9 cellular contexts compared by ENCODE assay signal in genomic region chr6:2848851-2849250, GRCh38. TPM values are rescaled to one million over a fixed set of nuclear protein-coding genes. Genes with fewer than 3 reads are reported as not detected.
A peak's percentile ranks its signal among the peaks of the same experiment; 100 is the strongest.
DNase-seq lines count a peak whose midpoint lies in the region; ATAC-seq, FAIRE-seq and TF ChIP-seq lines count a peak whose summit lies in the region.
"Had no signal": no experiment of that assay in that cellular context is flagged by ENCODE, and none has a peak within 500 bp of the region (broad histone marks: within the 10 kb centered on the region; RNA-seq: fewer than 3 reads in every experiment).

No MANE protein-coding gene starts in this region.

- 90% methylated on average over 2 of the region's 10 CpGs; no CpG with 5 or more reads in 1 of the 2 experiments for WGBS in IMR-90 (ENCODE audit: extremely low coverage in 2 of 2, insufficient read length in 1 of 2), 2 experiments
- WGBS in H1 (ENCODE audit: extremely low coverage in 1 of 2, insufficient coverage in 1 of 2, insufficient read length in 1 of 2, insufficient replicate concordance in 2 of 2, low coverage in 1 of 2, low lambda C conversion rate in 2 of 2, missing lambda C conversion rate in 1 of 2), 2 experiments, result 58% methylated on average over 10 of the region's 10 CpGs; no CpG with 5 or more reads in 1 of the 2 experiments

- TF ChIP-seq EP300 in H1 (IDR thresholded peaks at IDR 0.05; ENCODE audit: borderline replicate concordance in 1 of 2, low read depth in 2 of 2, low read length in 2 of 2), result no peak

- TF ChIP-seq CTCF in IMR-90 (conservative IDR thresholded peaks at IDR 0.05; ENCODE audit: low read depth, low read length) (no peak), H1 (IDR thresholded peaks at IDR 0.05; ENCODE audit: control extremely low read depth in 1 of 3, insufficient read depth in 1 of 3, low read depth in 1 of 3, low read length in 3 of 3) (no peak), Calu3 (IDR thresholded peaks at IDR 0.05; ENCODE audit: unreplicated experiment) (no peak)

- H2BK15ac ChIP-seq in IMR-90 (ENCODE audit: low read depth, low read length), result peak overlapping the region; percentile 82; the same call in 2 of the 3 replicates
- no peak overlapping the region for H2BK15ac ChIP-seq in H1 (ENCODE audit: low read length)

- no peaks in the 10 kb centered on the region for H3K79me2 ChIP-seq in H1 (ENCODE audit: control insufficient read depth in 1 of 2, insufficient read depth in 2 of 2, low read length in 2 of 2)

- no peak overlapping the region for H4K8ac ChIP-seq in IMR-90 (ENCODE audit: low read depth in 2 of 2, low read length in 2 of 2)
- 0 out of 2 replicates have a peak overlapping the region, but pooled peaks have one; percentile 65 for H4K8ac ChIP-seq in H1 (ENCODE audit: extremely low read depth, insufficient read depth, low read length)

- peaks cover 12% of the 10 kb centered on the region for H3K36me3 Mint-ChIP-seq in stimulated activated memory B cell treated with anti-CD40 and anti-IgM and Interleukin-4, amounts not matched to agents 10 μg/mL and 1 μg/mL and 100 μg/mL, for 72 hours
- H3K36me3 Mint-ChIP-seq in Calu3 (ENCODE audit: insufficient read depth, unreplicated experiment), result peaks cover 20% of the 10 kb centered on the region

- POLR2A ChIA-PET in IMR-90 (lab: Charles Lee; ENCODE audit: unreplicated experiment), result no interaction called here
- POLR2A ChIA-PET in H1 (lab: Charles Lee; ENCODE audit: partially characterized antibody), result interaction anchor here (0.7 to 1.2 kb wide), 5 partner anchors 14 to 54 kb away, joined by 3 to 6 read pairs (median 3); partner anchors contain the start of gene SERPINB9

- H3K4me2 ChIP-seq in IMR-90 (ENCODE audit: low read depth, low read length), result no peak overlapping the region
- no peak overlapping the region; a peak in 1 of 4 replicates for H3K4me2 ChIP-seq in H1 (ENCODE audit: insufficient read depth in 1 of 2, low read depth in 2 of 2, low read length in 2 of 2)

- dilution Hi-C loops in IMR-90 (cut with HindIII; ENCODE audit: low sequenced_read_pairs, unreplicated experiment), result no loop called here

- H3K27me3 ChIP-seq in IMR-90 (ENCODE audit: control insufficient read depth, insufficient read depth, low read length) (no peaks in the 10 kb centered on the region), H1 (replicated peaks in 1 of 4; ENCODE audit: control insufficient read depth in 3 of 4, extremely low read depth in 1 of 4, insufficient read depth in 3 of 4, low read length in 3 of 4) (no peaks in the 10 kb centered on the region)

- 0 out of 2 replicates have a peak overlapping the region, but pooled peaks have one; percentile 52 for H3K14ac ChIP-seq in IMR-90 (replicated peaks; ENCODE audit: low read depth, low read length)
- no peak overlapping the region for H3K14ac ChIP-seq in H1 (ENCODE audit: insufficient read length)

- peak overlapping the region; percentile 54; the same call in 1 of the 2 replicates for H4K91ac ChIP-seq in IMR-90 (ENCODE audit: insufficient read depth, low read depth, low read length)
- H4K91ac ChIP-seq in H1 (replicated peaks; ENCODE audit: insufficient read length, low read length), result peak overlapping the region; percentile 13

- peak overlapping the region; percentile 94 for H2AK5ac ChIP-seq in IMR-90 (ENCODE audit: low read depth, low read length)
- H2AK5ac ChIP-seq in H1 (ENCODE audit: low read depth, low read length), result peak overlapping the region; percentile 18; the same call in 1 of the 2 replicates

- peak overlapping the region; percentile 71 for H3K27ac Mint-ChIP-seq in stimulated activated memory B cell treated with anti-CD40 and anti-IgM and Interleukin-4, amounts not matched to agents 10 μg/mL and 1 μg/mL and 100 μg/mL, for 72 hours
- no peak overlapping the region for H3K27ac Mint-ChIP-seq in Calu3 (ENCODE audit: unreplicated experiment)

- H3K9me3 Mint-ChIP-seq in stimulated activated memory B cell treated with anti-CD40 and anti-IgM and Interleukin-4, amounts not matched to agents 10 μg/mL and 1 μg/mL and 100 μg/mL, for 72 hours, result peaks cover 10% of the 10 kb centered on the region
- no peaks in the 10 kb centered on the region for H3K9me3 Mint-ChIP-seq in Calu3 (ENCODE audit: low read depth, unreplicated experiment)

- H3K4me3 ChIP-seq in IMR-90 (ENCODE audit: insufficient read depth, low read depth, low read length) (no peak overlapping the region), H1 (ENCODE audit: extremely low read depth in 1 of 4, insufficient read depth in 2 of 4, low read depth in 3 of 4, low read length in 4 of 4) (no peak overlapping the region)

- intact Hi-C loops in IMR-90 (cut with micrococcal nuclease) (no loop called here), Calu3 (cut with micrococcal nuclease; ENCODE audit: unreplicated experiment) (loop anchor here (10.0 kb wide), 1 partner anchor 216 kb away; the partner anchor contains the start of gene RIPK1)

- ATAC-seq in IMR-90 (ENCODE audit: low read depth) (no peak), HG02885 (IDR thresholded peaks at IDR 0.05; ENCODE audit: poor library complexity, unreplicated experiment) (no peak)
- peak; percentile 63 for ATAC-seq in stimulated activated memory B cell treated with anti-CD40 and anti-IgM and Interleukin-4, amounts not matched to agents 10 μg/mL and 1 μg/mL and 100 μg/mL, for 72 hours

- H3K79me1 ChIP-seq in IMR-90 (ENCODE audit: low read depth in 1 of 2, low read length in 2 of 2), result peaks cover 0 to 20% of the 10 kb centered on the region in 2 experiments; a peak in 2 of 4 replicates
- no peaks in the 10 kb centered on the region for H3K79me1 ChIP-seq in H1 (ENCODE audit: low read depth, low read length)

- peak overlapping the region; percentile 61 for H2BK20ac ChIP-seq in IMR-90 (ENCODE audit: low read depth, low read length)
- H2BK20ac ChIP-seq in H1 (ENCODE audit: low read length), result no peak overlapping the region; the same call in 1 of the 2 replicates

- H2BK120ac ChIP-seq in IMR-90 (ENCODE audit: low read depth, low read length) (peak overlapping the region; percentile 58), H1 (replicated peaks; ENCODE audit: low read depth, low read length) (peak overlapping the region; percentile 1)

- H4K20me1 ChIP-seq in IMR-90 (ENCODE audit: insufficient read depth, low read length) (no peaks in the 10 kb centered on the region), H1 (replicated peaks in 1 of 2; ENCODE audit: control insufficient read depth in 1 of 2, insufficient read depth in 2 of 2, low read length in 2 of 2) (no peaks in the 10 kb centered on the region)

- H3K9me3 ChIP-seq in IMR-90 (ENCODE audit: control insufficient read depth, insufficient read depth, low read length) (no peaks in the 10 kb centered on the region), H1 (ENCODE audit: insufficient read depth in 2 of 2, low read depth in 1 of 2, low read length in 1 of 2) (no peaks in the 10 kb centered on the region)

- H3K4me3 Mint-ChIP-seq in stimulated activated memory B cell treated with anti-CD40 and anti-IgM and Interleukin-4, amounts not matched to agents 10 μg/mL and 1 μg/mL and 100 μg/mL, for 72 hours, result peak overlapping the region; percentile 51
- H3K4me3 Mint-ChIP-seq in Calu3 (ENCODE audit: low read depth, unreplicated experiment), result no peak overlapping the region

- H2AFZ ChIP-seq in IMR-90 (replicated peaks; ENCODE audit: low read length, poor library complexity), result no peak overlapping the region
- peak overlapping the region; percentile 30; the same call in 1 of the 2 replicates for H2AFZ ChIP-seq in H1 (ENCODE audit: low read length)

- peaks cover 50% of the 10 kb centered on the region for H3K4me1 Mint-ChIP-seq in stimulated activated memory B cell treated with anti-CD40 and anti-IgM and Interleukin-4, amounts not matched to agents 10 μg/mL and 1 μg/mL and 100 μg/mL, for 72 hours
- H3K4me1 Mint-ChIP-seq in Calu3 (ENCODE audit: low read depth, unreplicated experiment), result peaks cover 30% of the 10 kb centered on the region

- no peak for TF ChIP-seq POLR2A in IMR-90 (IDR thresholded peaks at IDR 0.05; ENCODE audit: low read depth, low read length)
- peak in 1 of 2 experiments; percentile 62; a peak in 1 of 3 replicates for TF ChIP-seq POLR2A in H1 (IDR thresholded peaks at IDR 0.05; ENCODE audit: control extremely low read depth in 1 of 2, low read depth in 2 of 2, low read length in 2 of 2)

- DNase-seq in IMR-90, result no peak
- peak; percentile 64 to 71 for DNase-seq in activated CD4-positive, alpha-beta T cell treated with anti-CD3 and anti-CD28 coated beads for 4 hours
- DNase-seq in H1 (ENCODE audit: low read depth in 1 of 2, low spot score in 2 of 2), result no peak
- DNase-seq in A172 (ENCODE audit: low spot score), result no peak
- no peak for DNase-seq in medulla oblongata (ENCODE audit: extremely low spot score)
- DNase-seq in Calu3, result no peak

- H2BK12ac ChIP-seq in H1 (ENCODE audit: low read depth, low read length), result peak overlapping the region; percentile 69

- H3K18ac ChIP-seq in IMR-90 (ENCODE audit: low read depth, low read length), result peak overlapping the region; percentile 44; the same call in 1 of the 2 replicates
- peak overlapping the region; percentile 26; the same call in 1 of the 2 replicates for H3K18ac ChIP-seq in H1 (ENCODE audit: extremely low read depth, low read length)

- FAIRE-seq in H1 (lab: Jason Lieb, UNC), result no peak
- FAIRE-seq: astrocyte had no signal

- H3K36me3 ChIP-seq in IMR-90 (ENCODE audit: control insufficient read depth, insufficient read depth, low read length) (no peaks in the 10 kb centered on the region), H1 (ENCODE audit: control insufficient read depth in 2 of 4, insufficient read depth in 4 of 4, low read length in 3 of 4) (no peaks in the 10 kb centered on the region)

- TF ChIP-seq RAD21 in IMR-90 (IDR thresholded peaks at IDR 0.05; ENCODE audit: low read length) (no peak), H1 (IDR thresholded peaks at IDR 0.05 in 1 of 2, conservative IDR thresholded peaks at IDR 0.05 in 1 of 2; ENCODE audit: low read depth in 2 of 2, low read length in 2 of 2) (no peak)

- H3K4ac ChIP-seq in IMR-90 (ENCODE audit: low read depth, low read length), result peak overlapping the region; percentile 76
- no peak overlapping the region for H3K4ac ChIP-seq in H1 (replicated peaks; ENCODE audit: insufficient read length, low read depth, low read length)

- no TSS peak for BruUV-seq in IMR-90 (replicated peaks; lab: Mats Ljungman, UMichigan)
- no TSS peak for BruUV-seq in Calu3 (replicated peaks; lab: Mats Ljungman, UMichigan)

- H3K23me2 ChIP-seq in H1 (ENCODE audit: low read depth, low read length), result peaks cover 3% of the 10 kb centered on the region; the same call in 1 of the 2 replicates

- H2BK5ac ChIP-seq in IMR-90 (ENCODE audit: low read depth, low read length, poor library complexity, severe bottlenecking), result no peak overlapping the region
- H2BK5ac ChIP-seq in H1 (ENCODE audit: low read depth, low read length), result peak overlapping the region; percentile 36

- H3K27ac ChIP-seq in IMR-90 (ENCODE audit: insufficient read depth, low read length) (no peak overlapping the region), H1 (ENCODE audit: low read depth, low read length) (no peak overlapping the region)

- in situ Hi-C loops in IMR-90 (cut with MboI; ENCODE audit: low sequenced_read_pairs), result loop anchor here (10.0 kb wide), 1 partner anchor 206 kb away; no protein-coding TSS in a partner anchor

- peaks cover 23% of the 10 kb centered on the region for H3K9me1 ChIP-seq in IMR-90 (ENCODE audit: insufficient read depth, low read length)

- no peak overlapping the region for H2AK9ac ChIP-seq in IMR-90 (replicated peaks; ENCODE audit: low read depth, low read length, poor library complexity)

- H3K4me1 ChIP-seq in IMR-90 (ENCODE audit: control insufficient read depth, insufficient read depth, low read length), result peaks cover 20% of the 10 kb centered on the region
- peaks cover 4 to 25% (median 9%) of the 10 kb centered on the region in 4 experiments for H3K4me1 ChIP-seq in H1 (replicated peaks in 1 of 4; ENCODE audit: control insufficient read depth in 3 of 4, insufficient read depth in 4 of 4, low read length in 3 of 4)

- H3K23ac ChIP-seq in IMR-90 (ENCODE audit: low read depth, low read length) (no peak overlapping the region), H1 (ENCODE audit: insufficient read length) (no peak overlapping the region)

- H3K56ac ChIP-seq in IMR-90 (ENCODE audit: extremely low read depth, insufficient read depth, low read length) (no peak overlapping the region), H1 (replicated peaks; ENCODE audit: insufficient read length, low read depth, low read length) (no peak overlapping the region)

- CTCF ChIA-PET in IMR-90 (lab: Yijun Ruan, JAX), result no interaction called here
- CTCF ChIA-PET in H1 (lab: Charles Lee; ENCODE audit: partially characterized antibody), result interaction anchor here (0.8 to 7.7 kb wide), 6 partner anchors 17 to 139 kb away, joined by 3 to 129 read pairs (median 4); no protein-coding TSS in a partner anchor
- CTCF ChIA-PET in Calu3 (lab: Charles Lee), result no interaction called here

- H4K5ac ChIP-seq in IMR-90 (ENCODE audit: low read depth, low read length), result peak overlapping the region; percentile 2; the same call in 1 of the 2 replicates
- peak overlapping the region; percentile 26 for H4K5ac ChIP-seq in H1 (ENCODE audit: insufficient read length, low read depth, low read length)

- no peaks in the 10 kb centered on the region for H3K27me3 Mint-ChIP-seq in stimulated activated memory B cell treated with anti-CD40 and anti-IgM and Interleukin-4, amounts not matched to agents 10 μg/mL and 1 μg/mL and 100 μg/mL, for 72 hours
- H3K27me3 Mint-ChIP-seq in Calu3 (ENCODE audit: unreplicated experiment), result no peaks in the 10 kb centered on the region

- H3K9ac ChIP-seq in IMR-90 (ENCODE audit: low read depth, low read length) (no peak overlapping the region), H1 (replicated peaks in 1 of 4; ENCODE audit: extremely low read depth in 1 of 4, low read depth in 3 of 4, low read length in 3 of 4) (no peak overlapping the region)

RNA-seq across cellular contexts. Expression of gene SERPINB1, which starts 7.2 kb away (rescaled TPM):
- total RNA-seq in IMR-90 (2012; rRNA removed), result 6.1 TPM in 2 replicates
- polyA plus RNA-seq in IMR-90 (2012; rRNA removed), result 7.0 and 9.1 TPM in 2 replicates
- 2.8 and 2.9 TPM in 2 replicates for polyA plus RNA-seq in IMR-90 (2012; cell fraction: cytosol; rRNA removed)
- polyA plus RNA-seq in IMR-90 (2012; cell fraction: nucleus; rRNA removed; ENCODE audit: low replicate concordance), result 1.4 and 6.8 TPM in 2 replicates
- total RNA-seq in H1 (2021; fragmentation: NEBNext Ultra II Directional; extraction: Animal tissue kit (Norgen Biotek cat#: 25700)), result 17.3 and 20.0 TPM in 2 replicates
- polyA plus RNA-seq in H1 (2011; rRNA removed), result 6.1 and 8.1 TPM in 2 replicates
- 10.5 TPM for polyA plus RNA-seq in H1 (2011; cell fraction: cytosol; rRNA removed)
- 6.2 TPM for polyA plus RNA-seq in H1 (2011; cell fraction: nucleus; rRNA removed)
- polyA plus RNA-seq in H1 (2012, experiment 1 of 2), result 10.7 to 16.0 TPM (median 12.9 TPM) in 4 replicates
- 4.4 TPM for polyA plus RNA-seq in H1 (2012, experiment 2 of 2)
- 11.4 TPM for polyA plus RNA-seq in H1 (2013, experiment 1 of 2)
- 11.6 TPM for polyA plus RNA-seq in H1 (2013, experiment 2 of 2)
- polyA minus RNA-seq in H1 (2011; rRNA and poly(A)+ RNA removed), result 6.2 and 8.8 TPM in 2 replicates
- polyA minus RNA-seq in H1 (2011; cell fraction: cytosol; rRNA and poly(A)+ RNA removed), result 8.2 TPM
- polyA minus RNA-seq in H1 (2011; cell fraction: nucleus; rRNA and poly(A)+ RNA removed), result 8.8 TPM
- total RNA-seq in A172 (2014; rRNA removed; shearing (Covaris generic)), result 12.9 and 15.0 TPM in 2 replicates
- 56.3 and 78.5 TPM in 2 replicates for total RNA-seq in Calu3 (2022)

RNA-seq across cellular contexts. Expression of gene SERPINB9, which starts 54.3 kb away (rescaled TPM):
- 2.3 and 2.5 TPM in 2 replicates for total RNA-seq in IMR-90 (2012; rRNA removed)
- polyA plus RNA-seq in IMR-90 (2012; rRNA removed), result 2.2 and 2.3 TPM in 2 replicates
- polyA plus RNA-seq in IMR-90 (2012; cell fraction: cytosol; rRNA removed), result 1.1 and 1.5 TPM in 2 replicates
- polyA plus RNA-seq in IMR-90 (2012; cell fraction: nucleus; rRNA removed; ENCODE audit: low replicate concordance), result 1.1 and 3.5 TPM in 2 replicates
- total RNA-seq in H1 (2021; fragmentation: NEBNext Ultra II Directional; extraction: Animal tissue kit (Norgen Biotek cat#: 25700)), result 63.5 and 66.8 TPM in 2 replicates
- polyA plus RNA-seq in H1 (2011; rRNA removed), result 53.5 and 93.8 TPM in 2 replicates
- polyA plus RNA-seq in H1 (2011; cell fraction: cytosol; rRNA removed), result 58.9 TPM
- polyA plus RNA-seq in H1 (2011; cell fraction: nucleus; rRNA removed), result 23.5 TPM
- 56.9 to 68.1 TPM (median 58.4 TPM) in 4 replicates for polyA plus RNA-seq in H1 (2012, experiment 1 of 2)
- 26.8 TPM for polyA plus RNA-seq in H1 (2012, experiment 2 of 2)
- 31.2 TPM for polyA plus RNA-seq in H1 (2013, experiment 1 of 2)
- polyA plus RNA-seq in H1 (2013, experiment 2 of 2), result 29.8 TPM
- polyA minus RNA-seq in H1 (2011; rRNA and poly(A)+ RNA removed), result 100 and 149 TPM in 2 replicates
- polyA minus RNA-seq in H1 (2011; cell fraction: cytosol; rRNA and poly(A)+ RNA removed), result 53.1 TPM
- 25.0 TPM for polyA minus RNA-seq in H1 (2011; cell fraction: nucleus; rRNA and poly(A)+ RNA removed)
- not detected in 2 replicates for total RNA-seq in A172 (2014; rRNA removed; shearing (Covaris generic))
- 17.2 and 22.9 TPM in 2 replicates for total RNA-seq in Calu3 (2022)

Comparison
In these comparisons a context has a peak if more than half of its experiments do, and no peak if none do; other contexts are left out.
1. DNase-seq: peak in activated CD4-positive, alpha-beta T cell treated with anti-CD3 and anti-CD28 coated beads for 4 hours (2 of 2); none in IMR-90 (single experiment), H1 (0 of 2), A172 (single experiment), medulla oblongata (single experiment) and Calu3 (single experiment).